9 cellular contexts compared by ENCODE assay signal in the genomic region with DNA sequence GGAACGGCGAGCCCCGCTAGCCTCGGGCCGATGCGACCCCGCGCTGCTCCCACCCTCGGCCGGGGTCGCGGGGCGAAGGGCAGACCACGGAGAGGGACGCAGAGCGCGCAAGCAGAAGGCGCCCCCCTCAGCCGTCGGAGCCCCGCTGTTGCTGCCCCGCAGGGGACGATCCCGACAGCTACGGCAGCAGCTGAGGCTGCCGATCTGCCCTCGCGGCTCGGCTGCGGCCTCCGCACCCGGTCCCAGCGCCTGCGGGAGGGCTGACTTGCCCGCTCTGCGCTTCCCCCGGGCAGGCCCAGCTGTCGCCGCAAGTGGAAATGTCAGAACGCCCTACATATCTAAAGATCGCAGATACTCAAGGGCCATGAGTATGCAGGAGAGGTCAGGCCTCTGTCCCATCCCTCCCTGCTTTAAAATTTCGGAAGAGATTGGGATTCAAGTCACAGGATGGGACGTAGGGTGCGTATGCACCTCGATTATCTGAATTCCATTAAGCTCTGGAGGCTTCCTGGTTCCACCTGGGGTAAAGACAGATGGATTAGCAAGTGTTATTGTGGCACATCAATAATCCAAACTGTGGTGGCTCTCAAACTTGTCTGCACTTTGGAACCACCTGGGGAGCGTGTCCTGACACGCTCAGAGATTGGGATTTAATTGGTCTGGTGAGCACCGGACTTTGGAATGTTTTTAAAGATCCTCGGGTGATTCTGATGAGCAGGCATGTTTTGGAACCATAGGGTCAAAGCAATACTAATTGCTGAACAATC. TPM values are rescaled to one million over a fixed set of nuclear protein-coding genes. Genes with fewer than 3 reads are reported as not detected.
DNase-seq lines count a peak whose midpoint lies in the region; ATAC-seq and TF ChIP-seq lines count a peak whose summit lies in the region.
"Had no signal": no experiment of that assay in that cellular context is flagged by ENCODE, and none has a peak within 500 bp of the region (broad histone marks: within the 10 kb centered on the region; RNA-seq: fewer than 3 reads in every experiment).

CRPPA (minus strand) TSS at position 206 of the 767 bp plus-strand sequence. CDS start 216 bp downstream, outside the sequence.

- H3K4me2 ChIP-seq in skeletal muscle satellite cell (ENCODE audit: low read length): peak within 1 kb of the TSS; percentile 86

- peaks cover 0 to 5% of the 10 kb centered on the region in 2 donors for H3K27me3 Mint-ChIP-seq in CD8-positive, alpha-beta memory T cell
- peaks cover 4% of the 10 kb centered on the region for H3K27me3 Mint-ChIP-seq in T-helper 2 cell treated with Interferon-gamma antibody and Interleukin-4, amounts not matched to agents 5 μg/mL and 100 μg/mL, for 36 hours (ENCODE audit: low read depth)

- POLR2A ChIA-PET in CD8-positive, alpha-beta memory T cell (lab: Charles Lee): interaction anchor here (1.2 to 1.5 kb wide), 3 partner anchors 10 to 224 kb away, joined by 5 to 7 read pairs (median 7); partner anchors contain the start of genes ANKMY2 and BZW2

- peak; percentile 31 for ATAC-seq in GM21367 (IDR thresholded peaks at IDR 0.05; ENCODE audit: unreplicated experiment)
- ATAC-seq in HG03575 (IDR thresholded peaks at IDR 0.05; ENCODE audit: extremely low read depth, insufficient number of reproducible peaks, low FRiP score, unreplicated experiment): peak; percentile 13

- no peaks in the 10 kb centered on the region for H3K36me3 ChIP-seq in CD8-positive, alpha-beta memory T cell (ENCODE audit: insufficient read depth, low read length)
- H3K36me3 ChIP-seq in brain microvascular endothelial cell (replicated peaks) (no peaks in the 10 kb centered on the region), iPS-20b (ENCODE audit: insufficient read depth, low read depth, low read length) (no peaks in the 10 kb centered on the region), skeletal muscle satellite cell (ENCODE audit: insufficient read depth, low read length) (no peaks in the 10 kb centered on the region)

- peak within 1 kb of the TSS; percentile 74 for H3K4me3 ChIP-seq in CD8-positive, alpha-beta memory T cell (ENCODE audit: low read length)
- H3K4me3 ChIP-seq in brain microvascular endothelial cell (ENCODE audit: low read depth, low read length): peak within 1 kb of the TSS; percentile 66
- peak within 1 kb of the TSS; percentile 84 for H3K4me3 ChIP-seq in iPS-20b (ENCODE audit: low read length)
- peak within 1 kb of the TSS; percentile 73 for H3K4me3 ChIP-seq in skeletal muscle satellite cell (ENCODE audit: low read length)
- H3K4me3 ChIP-seq: SK-N-MC had no signal

- peaks cover 17 to 33% (median 20%) of the 10 kb centered on the region in 3 donors for H3K4me1 Mint-ChIP-seq in CD8-positive, alpha-beta memory T cell
- H3K4me1 Mint-ChIP-seq in T-helper 2 cell treated with Interferon-gamma antibody and Interleukin-4, amounts not matched to agents 5 μg/mL and 100 μg/mL, for 36 hours (ENCODE audit: low read depth): peaks cover 27% of the 10 kb centered on the region

- CTCF ChIA-PET in CD8-positive, alpha-beta memory T cell (lab: Charles Lee): interaction anchor here (1.2 to 4.6 kb wide), 6 partner anchors 13 to 224 kb away, joined by 3 to 62 read pairs (median 7); partner anchors contain the start of genes ANKMY2 and BZW2

- H3K9me3 Mint-ChIP-seq in CD8-positive, alpha-beta memory T cell: peaks cover 0 to 2% (median 0%) of the 10 kb centered on the region in 5 donors
- peaks cover 7% of the 10 kb centered on the region for H3K9me3 Mint-ChIP-seq in T-helper 2 cell treated with Interferon-gamma antibody and Interleukin-4, amounts not matched to agents 5 μg/mL and 100 μg/mL, for 36 hours

- peak within 1 kb of the TSS; percentile 77 for H3K9ac ChIP-seq in iPS-20b (ENCODE audit: low read depth, low read length)
- H3K9ac ChIP-seq in skeletal muscle satellite cell (ENCODE audit: low read depth, low read length): peak within 1 kb of the TSS; percentile 90

- H3K27ac ChIP-seq in CD8-positive, alpha-beta memory T cell (ENCODE audit: low read depth, low read length): peak within 1 kb of the TSS; percentile 84
- H3K27ac ChIP-seq in brain microvascular endothelial cell (peak within 1 kb of the TSS; percentile 86), iPS-20b (ENCODE audit: low read length) (no peak within 1 kb of the TSS)
- H3K27ac ChIP-seq: SK-N-MC had no signal

- in situ Hi-C loops in brain microvascular endothelial cell (cut with HindIII; ENCODE audit: low pct_ligation_motif_present, low sequenced_read_pairs): no loop called here

- H3K36me3 Mint-ChIP-seq in CD8-positive, alpha-beta memory T cell: peaks cover 0 to 3% (median 0%) of the 10 kb centered on the region in 3 donors
- H3K36me3 Mint-ChIP-seq in T-helper 2 cell treated with Interferon-gamma antibody and Interleukin-4, amounts not matched to agents 5 μg/mL and 100 μg/mL, for 36 hours (ENCODE audit: low read depth): peaks cover 3% of the 10 kb centered on the region

- TF ChIP-seq CTCF in brain microvascular endothelial cell (IDR thresholded peaks at IDR 0.05; ENCODE audit: low read depth, low read length, missing control alignments): no peak

- peak within 1 kb of the TSS; percentile 87 to 96 (median 92) for H3K4me3 Mint-ChIP-seq in CD8-positive, alpha-beta memory T cell
- H3K4me3 Mint-ChIP-seq in T-helper 2 cell treated with Interferon-gamma antibody and Interleukin-4, amounts not matched to agents 5 μg/mL and 100 μg/mL, for 36 hours: peak within 1 kb of the TSS; percentile 87

- H3K4me1 ChIP-seq in CD8-positive, alpha-beta memory T cell (ENCODE audit: insufficient read depth, low read length): peaks cover 15% of the 10 kb centered on the region
- H3K4me1 ChIP-seq in iPS-20b (ENCODE audit: insufficient read depth, low read length) (peaks cover 6% of the 10 kb centered on the region; the same call in 1 of the 2 replicates), skeletal muscle satellite cell (ENCODE audit: control insufficient read depth, insufficient read depth, low read length) (peaks cover 35% of the 10 kb centered on the region)

- peak within 1 kb of the TSS; percentile 86 to 98 (median 93) for H3K27ac Mint-ChIP-seq in CD8-positive, alpha-beta memory T cell
- H3K27ac Mint-ChIP-seq in T-helper 2 cell treated with Interferon-gamma antibody and Interleukin-4, amounts not matched to agents 5 μg/mL and 100 μg/mL, for 36 hours: peak within 1 kb of the TSS; percentile 93

- no peaks in the 10 kb centered on the region for H3K9me3 ChIP-seq in CD8-positive, alpha-beta memory T cell (ENCODE audit: low read length)
- H3K9me3 ChIP-seq in iPS-20b (ENCODE audit: insufficient read depth, low read depth, low read length) (no peaks in the 10 kb centered on the region), skeletal muscle satellite cell (replicated peaks; ENCODE audit: low read length) (no peaks in the 10 kb centered on the region)

- DNase-seq in CD8-positive, alpha-beta memory T cell: peak in 2 of 5 donors; percentile 21 to 63
- DNase-seq in T-helper 2 cell treated with Interferon-gamma antibody and Interleukin-4, amounts not matched to agents 5 μg/mL and 100 μg/mL, for 36 hours (ENCODE audit: low spot score): no peak
- DNase-seq in brain microvascular endothelial cell (no peak), NCI-H1436 treated with DMSO at 0.1 percent for 48 hours (lab: John Stamatoyannopoulos, UW) (no peak)

- no peaks in the 10 kb centered on the region for H3K27me3 ChIP-seq in CD8-positive, alpha-beta memory T cell (ENCODE audit: insufficient read depth, low read length, poor library complexity, severe bottlenecking)
- H3K27me3 ChIP-seq in brain microvascular endothelial cell (replicated peaks): no peaks in the 10 kb centered on the region
- H3K27me3 ChIP-seq in iPS-20b (ENCODE audit: insufficient read depth, low read length): peaks cover 32% of the 10 kb centered on the region
- H3K27me3 ChIP-seq in skeletal muscle satellite cell (ENCODE audit: control insufficient read depth, insufficient read depth, low read length): no peaks in the 10 kb centered on the region

RNA-seq across cellular contexts. Expression of gene CRPPA, which starts in this region (rescaled TPM):
- total RNA-seq in CD8-positive, alpha-beta memory T cell: 1 to 10 TPM; 1.6 to 1.8 TPM
- 0.32 TPM for polyA plus RNA-seq in CD8-positive, alpha-beta memory T cell
- total RNA-seq in skeletal muscle satellite cell (2012; rRNA removed): 1.3 and 1.5 TPM in 2 replicates
